ENCODE assay signal across 8 cellular contexts in the genomic region with DNA sequence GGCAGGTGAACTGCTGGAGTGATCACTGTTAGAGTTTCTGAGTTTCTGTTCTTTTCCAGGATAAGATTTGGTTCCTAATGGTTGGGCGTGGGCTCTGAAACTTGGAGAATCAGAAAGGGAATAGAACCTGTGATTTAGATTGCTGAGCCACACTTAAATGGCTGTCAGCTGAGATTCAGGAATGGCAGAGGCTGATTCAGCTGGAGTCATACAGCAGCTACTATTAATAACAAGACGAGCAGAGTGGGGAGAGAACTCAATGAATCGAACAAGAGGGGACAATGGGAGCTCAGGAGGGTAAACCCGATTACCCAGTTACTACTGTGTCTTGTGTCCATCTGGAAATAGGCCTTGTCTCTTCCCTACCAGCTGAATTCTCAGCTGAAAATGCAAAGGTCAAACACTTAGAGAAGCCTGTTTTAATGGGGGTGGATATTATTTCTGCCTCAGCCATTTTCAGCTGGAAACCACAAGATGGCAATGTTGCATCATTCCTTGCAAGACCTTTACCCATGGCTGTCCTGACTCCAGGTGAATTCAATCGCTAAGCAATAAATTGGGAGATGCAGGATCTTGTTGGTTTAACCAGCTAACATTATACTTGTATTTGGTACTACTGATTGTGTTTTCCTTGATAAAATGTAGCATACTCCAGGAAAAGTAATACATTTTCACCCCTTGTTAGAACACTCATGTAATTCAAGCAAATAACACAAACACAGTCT.
DNase-seq lines count a peak whose midpoint lies in the region; ATAC-seq, FAIRE-seq and TF ChIP-seq lines count a peak whose summit lies in the region.

No MANE protein-coding gene starts in this region.

- ATAC-seq in GM19438 (IDR thresholded peaks at IDR 0.05; ENCODE audit: low read depth, unreplicated experiment) (peak; percentile 86), HG03432 (IDR thresholded peaks at IDR 0.05; ENCODE audit: unreplicated experiment) (peak; percentile 85)

- H4K20me1 ChIP-seq in hepatocyte (ENCODE audit: insufficient read depth, poor library complexity, severe bottlenecking), result no peaks in the 10 kb centered on the region

- DNase-seq in DMS53 treated with DMSO at 0.1 percent for 48 hours (lab: John Stamatoyannopoulos, UW; ENCODE audit: unreplicated experiment) (peak; percentile 53), NCI-H446 (lab: John Stamatoyannopoulos, UW) (peak; percentile 51 to 55), ascending aorta (ENCODE audit: low spot score in 2 of 2) (no peak), hepatocyte (ENCODE audit: low spot score) (peak; percentile 78), small intestine (peak; percentile 81), UCSD-AML1 (lab: John Stamatoyannopoulos, UW; ENCODE audit: unreplicated experiment) (no peak)

- intact Hi-C loops in ascending aorta (cut with DNase I), result loop anchor here (1.0 kb wide), 1 partner anchor 45 kb away; no protein-coding TSS in a partner anchor

- H3K27ac ChIP-seq in ascending aorta (no peak overlapping the region), hepatocyte (no peak overlapping the region), small intestine (ENCODE audit: low read depth in 1 of 2, low read length in 1 of 2) (no peak overlapping the region)

- WGBS in hepatocyte (ENCODE audit: low lambda C conversion rate, missing lambda C conversion rate), result 49% methylated on average over 5 of the region's 5 CpGs
- 26 to 43% (median 35%) methylated on average over 5 of the region's 5 CpGs for WGBS in small intestine, 3 donors

- no peaks in the 10 kb centered on the region for H3K9me3 ChIP-seq in ascending aorta
- no peaks in the 10 kb centered on the region for H3K9me3 ChIP-seq in hepatocyte (ENCODE audit: low read depth)
- H3K9me3 ChIP-seq in small intestine (ENCODE audit: control insufficient read depth, low read depth), result no peaks in the 10 kb centered on the region

- H3K9me2 ChIP-seq in hepatocyte (replicated peaks; ENCODE audit: insufficient read depth), result no peaks in the 10 kb centered on the region

- peak overlapping the region; percentile 54 for H2AFZ ChIP-seq in hepatocyte

- FAIRE-seq in small intestine (lab: Jason Lieb, UNC), result no peak

- H3K79me2 ChIP-seq in hepatocyte, result no peaks in the 10 kb centered on the region

- no peaks in the 10 kb centered on the region for H3K36me3 ChIP-seq in ascending aorta
- no peaks in the 10 kb centered on the region for H3K36me3 ChIP-seq in hepatocyte (replicated peaks; ENCODE audit: insufficient read depth, low read depth)
- H3K36me3 ChIP-seq in small intestine (ENCODE audit: control insufficient read depth in 2 of 2, insufficient read depth in 2 of 2, low read length in 2 of 2), result no peaks in the 10 kb centered on the region

- H3K4me1 ChIP-seq in ascending aorta, result no peaks in the 10 kb centered on the region
- H3K4me1 ChIP-seq in hepatocyte (ENCODE audit: insufficient read depth), result no peaks in the 10 kb centered on the region
- H3K4me1 ChIP-seq in small intestine (ENCODE audit: control insufficient read depth in 2 of 2, insufficient read depth in 1 of 2, low read depth in 1 of 2, low read length in 1 of 2), result no peaks in the 10 kb centered on the region

- H3K27me3 ChIP-seq in ascending aorta (no peaks in the 10 kb centered on the region), hepatocyte (no peaks in the 10 kb centered on the region), small intestine (ENCODE audit: control insufficient read depth in 2 of 2, insufficient read depth in 2 of 2, low read length in 2 of 2) (no peaks in the 10 kb centered on the region)

- TF ChIP-seq CTCF in ascending aorta (IDR thresholded peaks at IDR 0.05), result peak; percentile 70 to 82 (median 76)
- peak; percentile 94 for TF ChIP-seq CTCF in hepatocyte (IDR thresholded peaks at IDR 0.05; ENCODE audit: poor library complexity)

- H3K4me3 ChIP-seq in ascending aorta (no peak overlapping the region), hepatocyte (no peak overlapping the region), small intestine (ENCODE audit: low read depth in 1 of 2, low read length in 2 of 2) (no peak overlapping the region)

- no peak overlapping the region for H3K4me2 ChIP-seq in hepatocyte

Comparison
In these comparisons a context has a peak if more than half of its experiments do, and no peak if none do; other contexts are left out.
1. DNase-seq: peak in DMS53 treated with DMSO at 0.1 percent for 48 hours (single experiment), NCI-H446 (2 of 2), hepatocyte (single experiment) and small intestine (single experiment); none in ascending aorta (0 of 2) and UCSD-AML1 (single experiment).